ENCODE assay signal across 22 cellular contexts in genomic region chr9:134487066-134487710, GRCh38.
A peak's percentile ranks its signal among the peaks of the same experiment; 100 is the strongest.
DNase-seq lines count a peak whose midpoint lies in the region; ATAC-seq, FAIRE-seq and TF ChIP-seq lines count a peak whose summit lies in the region.
"Had no signal": no experiment of that assay in that cellular context is flagged by ENCODE, and none has a peak within 500 bp of the region (broad histone marks: within the 10 kb centered on the region; RNA-seq: fewer than 3 reads in every experiment).

No MANE protein-coding gene starts in this region.

- H3K4me3 ChIP-seq in BLaER1 (peak overlapping the region; percentile 8; the same call in 1 of the 2 replicates), kidney (ENCODE audit: low read length in 2 of 2) (no peak overlapping the region), sigmoid colon (no peak overlapping the region), endodermal cell (ENCODE audit: low read length) (no peak overlapping the region), PC-9 (no peak overlapping the region)
- H3K4me3 ChIP-seq: K562 had no signal

- H3F3A ChIP-seq in PC-9 (ENCODE audit: insufficient read depth, low read depth): no peaks in the 10 kb centered on the region

- DNase-seq in activated T-cell treated with anti-CD3 and anti-CD28 coated beads, Interleukin-2, amount 50 U/mL, for 24 hours: peak; percentile 13
- no peak for DNase-seq in activated T-cell treated with anti-CD3 and anti-CD28 coated beads for 4 hours
- DNase-seq in kidney: peak; percentile 58
- peak; percentile 43 for DNase-seq in sigmoid colon
- no peak for DNase-seq in endodermal cell
- DNase-seq in PC-9: no peak
- DNase-seq: CD4-positive, alpha-beta memory T cell; DMS79; NCI-H1048; NCI-H1694; NCI-H2107; NCI-H226; NCI-H69; NK-92 treated with Interleukin-12 subunit alpha and Interleukin-12 subunit beta, amount 100 ng/mL, for 24 hours; OCI-M1 had no signal

- no peak for TF ChIP-seq EP300 in sigmoid colon (IDR thresholded peaks at IDR 0.05)

- no peaks in the 10 kb centered on the region for H3K36me3 ChIP-seq in BLaER1
- no peaks in the 10 kb centered on the region for H3K36me3 ChIP-seq in kidney (ENCODE audit: control insufficient read depth in 1 of 2, insufficient read depth in 2 of 2, low read length in 2 of 2)
- no peaks in the 10 kb centered on the region for H3K36me3 ChIP-seq in sigmoid colon
- H3K36me3 ChIP-seq in endodermal cell (ENCODE audit: control insufficient read depth, insufficient read depth, low read length): no peaks in the 10 kb centered on the region
- no peaks in the 10 kb centered on the region for H3K36me3 ChIP-seq in PC-9 (ENCODE audit: low read depth)

- H3K27ac ChIP-seq in BLaER1 (peak overlapping the region; percentile 97), kidney (ENCODE audit: low read depth in 2 of 2, low read length in 2 of 2) (no peak overlapping the region), sigmoid colon (no peak overlapping the region), endodermal cell (ENCODE audit: low read depth, low read length) (no peak overlapping the region), PC-9 (no peak overlapping the region)

- ATAC-seq in GM18909 (IDR thresholded peaks at IDR 0.05; ENCODE audit: poor library complexity, unreplicated experiment): no peak
- ATAC-seq: HCT116, K562 had no signal

- H3K4me2 ChIP-seq in BLaER1 (peak overlapping the region; percentile 94), PC-9 (no peak overlapping the region)

- BruUV-seq in PC-9 (replicated peaks; lab: Mats Ljungman, UMichigan): no TSS peak

- H3K27ac Mint-ChIP-seq in activated T-cell treated with anti-CD3 and anti-CD28 coated beads, Interleukin-2, amount 50 U/mL, for 24 hours: no peak overlapping the region
- no peak overlapping the region for H3K27ac Mint-ChIP-seq in endodermal cell
- H3K27ac Mint-ChIP-seq: CD4-positive, alpha-beta memory T cell had no signal

- 85 to 93% methylated on average over 15 of the region's 15 CpGs for WGBS in sigmoid colon, 2 donors
- 94 to 95% methylated on average over 15 of the region's 15 CpGs for WGBS in endodermal cell (ENCODE audit: insufficient coverage in 1 of 2, insufficient read length in 1 of 2), 2 experiments

- no peak overlapping the region for H3K4me3 Mint-ChIP-seq in activated T-cell treated with anti-CD3 and anti-CD28 coated beads, Interleukin-2, amount 50 U/mL, for 24 hours
- no peak overlapping the region for H3K4me3 Mint-ChIP-seq in endodermal cell
- H3K4me3 Mint-ChIP-seq: CD4-positive, alpha-beta memory T cell had no signal

- H3K27me3 ChIP-seq in BLaER1: no peaks in the 10 kb centered on the region
- no peaks in the 10 kb centered on the region for H3K27me3 ChIP-seq in sigmoid colon
- no peaks in the 10 kb centered on the region for H3K27me3 ChIP-seq in endodermal cell (ENCODE audit: control insufficient read depth, insufficient read depth, low read length, poor library complexity, severe bottlenecking)
- H3K27me3 ChIP-seq in PC-9 (ENCODE audit: insufficient read depth, low read depth): peaks cover 99% of the 10 kb centered on the region

- H3K4me1 ChIP-seq in BLaER1: peaks cover 100% of the 10 kb centered on the region
- no peaks in the 10 kb centered on the region for H3K4me1 ChIP-seq in kidney (ENCODE audit: control insufficient read depth in 1 of 2, insufficient read depth in 1 of 2, low read depth in 1 of 2, low read length in 2 of 2)
- H3K4me1 ChIP-seq in sigmoid colon: no peaks in the 10 kb centered on the region
- H3K4me1 ChIP-seq in endodermal cell (ENCODE audit: control insufficient read depth, insufficient read depth, low read length): no peaks in the 10 kb centered on the region
- H3K4me1 ChIP-seq in PC-9 (replicated peaks; ENCODE audit: insufficient read depth): no peaks in the 10 kb centered on the region

- H3K79me2 ChIP-seq in PC-9 (ENCODE audit: low read depth): no peaks in the 10 kb centered on the region

- peak overlapping the region; percentile 81 for H3K9ac ChIP-seq in BLaER1
- no peak overlapping the region for H3K9ac ChIP-seq in kidney (ENCODE audit: low read length in 2 of 2)
- H3K9ac ChIP-seq in endodermal cell (ENCODE audit: extremely low read depth, low read length, poor library complexity, severe bottlenecking): no peak overlapping the region

- H3K9me3 ChIP-seq in BLaER1 (0 out of 2 replicates have a peak, but pooled peaks cover 6% of the 10 kb centered on the region), kidney (ENCODE audit: control insufficient read depth in 1 of 2, low read length in 2 of 2) (no peaks in the 10 kb centered on the region), sigmoid colon (no peaks in the 10 kb centered on the region), endodermal cell (ENCODE audit: control insufficient read depth, low read length) (no peaks in the 10 kb centered on the region), PC-9 (ENCODE audit: insufficient read depth, low read depth) (no peaks in the 10 kb centered on the region)

- no peak for TF ChIP-seq CTCF in kidney (IDR thresholded peaks at IDR 0.05; ENCODE audit: borderline replicate concordance, extremely low read depth, insufficient read depth)
- no peak for TF ChIP-seq CTCF in sigmoid colon (IDR thresholded peaks at IDR 0.05)
- TF ChIP-seq CTCF in endodermal cell (conservative IDR thresholded peaks at IDR 0.05): no peak
- no peak for TF ChIP-seq CTCF in PC-9 (conservative IDR thresholded peaks at IDR 0.05)

- POLR2A ChIA-PET in PC-9 (lab: Charles Lee; ENCODE audit: unreplicated experiment): interaction anchor here (0.6 kb wide), 1 partner anchor 13 kb away, joined by 5 read pairs; no protein-coding TSS in a partner anchor

- CTCF ChIA-PET in PC-9 (lab: Charles Lee): no interaction called here

- no peaks in the 10 kb centered on the region for H4K20me1 ChIP-seq in BLaER1
- H4K20me1 ChIP-seq in PC-9 (ENCODE audit: insufficient read depth): no peaks in the 10 kb centered on the region

- no peaks in the 10 kb centered on the region for H3K36me3 Mint-ChIP-seq in activated T-cell treated with anti-CD3 and anti-CD28 coated beads, Interleukin-2, amount 50 U/mL, for 24 hours (ENCODE audit: low read depth)
- no peaks in the 10 kb centered on the region for H3K36me3 Mint-ChIP-seq in endodermal cell (ENCODE audit: low read depth)
- H3K36me3 Mint-ChIP-seq: CD4-positive, alpha-beta memory T cell had no signal

- no peaks in the 10 kb centered on the region for H3K4me1 Mint-ChIP-seq in activated T-cell treated with anti-CD3 and anti-CD28 coated beads, Interleukin-2, amount 50 U/mL, for 24 hours (ENCODE audit: low read depth)
- no peaks in the 10 kb centered on the region for H3K4me1 Mint-ChIP-seq in endodermal cell
- H3K4me1 Mint-ChIP-seq: CD4-positive, alpha-beta memory T cell had no signal

- no peak for FAIRE-seq in kidney (lab: Jason Lieb, UNC)
- FAIRE-seq: A204.1, GM12892, GM19239, K562 had no signal

- H2AFZ ChIP-seq in PC-9: no peak overlapping the region

- H3K9me2 ChIP-seq in PC-9 (ENCODE audit: insufficient read depth): no peaks in the 10 kb centered on the region

- no peaks in the 10 kb centered on the region for H3K9me3 Mint-ChIP-seq in activated T-cell treated with anti-CD3 and anti-CD28 coated beads, Interleukin-2, amount 50 U/mL, for 24 hours
- H3K9me3 Mint-ChIP-seq in endodermal cell: no peaks in the 10 kb centered on the region
- H3K9me3 Mint-ChIP-seq: CD4-positive, alpha-beta memory T cell had no signal

- no peak for TF ChIP-seq POLR2A in sigmoid colon (IDR thresholded peaks at IDR 0.05)

- H3K27me3 Mint-ChIP-seq in activated T-cell treated with anti-CD3 and anti-CD28 coated beads, Interleukin-2, amount 50 U/mL, for 24 hours: peaks cover 3% of the 10 kb centered on the region
- no peaks in the 10 kb centered on the region for H3K27me3 Mint-ChIP-seq in endodermal cell (ENCODE audit: insufficient read depth)

- intact Hi-C loops in kidney (cut with DNase I): no loop called here
- intact Hi-C loops in sigmoid colon (cut with DNase I): no loop called here
- intact Hi-C loops in PC-9 (cut with micrococcal nuclease; ENCODE audit: unreplicated experiment): no loop called here

Comparison
In these comparisons a context has a peak if more than half of its experiments do, and no peak if none do; other contexts are left out.
1. DNase-seq: peak in activated T-cell treated with anti-CD3 and anti-CD28 coated beads, Interleukin-2, amount 50 U/mL, for 24 hours (single experiment), kidney (single experiment) and sigmoid colon (single experiment); none in activated T-cell treated with anti-CD3 and anti-CD28 coated beads for 4 hours (single experiment), endodermal cell (single experiment) and PC-9 (0 of 2).